Comparison of ENCODE assay signal across 8 cellular contexts in genomic region chr17:60421273-60422161, GRCh38. TPM values are rescaled to one million over a fixed set of nuclear protein-coding genes. Genes with fewer than 3 reads are reported as not detected.
DNase-seq lines count a peak whose midpoint lies in the region; ATAC-seq and TF ChIP-seq lines count a peak whose summit lies in the region.

No MANE protein-coding gene starts in this region.

- intact Hi-C loops in PC-3 (cut with micrococcal nuclease): no loop called here

- peaks cover 6% of the 10 kb centered on the region for H3K4me1 Mint-ChIP-seq in neural progenitor cell
- peaks cover 12% of the 10 kb centered on the region for H3K4me1 Mint-ChIP-seq in stimulated activated naive CD8-positive, alpha-beta T cell treated with anti-CD3 and anti-CD28 coated beads, Interleukin-15, amount 100 ng/mL, for 72 hours

- H3K79me2 ChIP-seq in PC-3 (ENCODE audit: low read length): no peaks in the 10 kb centered on the region
- H3K79me2 ChIP-seq in neural progenitor cell (ENCODE audit: low read depth): no peaks in the 10 kb centered on the region

- H3K9ac ChIP-seq in PC-3 (ENCODE audit: low read length): no peak overlapping the region
- no peak overlapping the region for H3K9ac ChIP-seq in neural progenitor cell

- H3K4me1 ChIP-seq in PC-3 (ENCODE audit: insufficient read depth, low read length) (no peaks in the 10 kb centered on the region), foreskin keratinocyte (no peaks in the 10 kb centered on the region), neural progenitor cell (peaks cover 4% of the 10 kb centered on the region)

- DNase-seq in ACHN: peak; percentile 7
- DNase-seq in PC-3: no peak
- DNase-seq in activated effector memory CD4-positive, alpha-beta T cell treated with anti-CD3 and anti-CD28 coated beads, Interleukin-2, amount 50 U/mL, for 16 hours: peak; percentile 91
- DNase-seq in foreskin keratinocyte: peak in 1 of 2 donors; percentile 36
- peak; percentile 89 for DNase-seq in neural progenitor cell (ENCODE audit: low spot score)
- DNase-seq in stimulated activated naive CD8-positive, alpha-beta T cell treated with anti-CD3 and anti-CD28 coated beads, Interleukin-15, amount 100 ng/mL, for 72 hours: peak; percentile 80 to 87

- POLR2A ChIA-PET in PC-3 (lab: Charles Lee; ENCODE audit: unreplicated experiment): no interaction called here

- peaks cover 5% of the 10 kb centered on the region for H3K27me3 Mint-ChIP-seq in neural progenitor cell (ENCODE audit: insufficient read depth, low read depth)
- H3K27me3 Mint-ChIP-seq in stimulated activated naive CD8-positive, alpha-beta T cell treated with anti-CD3 and anti-CD28 coated beads, Interleukin-15, amount 100 ng/mL, for 72 hours: no peaks in the 10 kb centered on the region

- H3K9me3 Mint-ChIP-seq in neural progenitor cell: no peaks in the 10 kb centered on the region
- H3K9me3 Mint-ChIP-seq in stimulated activated naive CD8-positive, alpha-beta T cell treated with anti-CD3 and anti-CD28 coated beads, Interleukin-15, amount 100 ng/mL, for 72 hours: no peaks in the 10 kb centered on the region

- H4K20me1 ChIP-seq in PC-3 (ENCODE audit: low read length) (no peaks in the 10 kb centered on the region), neural progenitor cell (ENCODE audit: low read depth) (no peaks in the 10 kb centered on the region)

- CTCF ChIA-PET in PC-3 (lab: Charles Lee): no interaction called here

- H3K36me3 Mint-ChIP-seq in neural progenitor cell: no peaks in the 10 kb centered on the region

- H3K9me2 ChIP-seq in PC-3 (replicated peaks; ENCODE audit: low read length): no peaks in the 10 kb centered on the region

- H3K4me3 ChIP-seq in PC-3 (ENCODE audit: low read length): no peak overlapping the region; the same call in 1 of the 2 replicates
- H3K4me3 ChIP-seq in neural progenitor cell: peak overlapping the region; percentile 59

- peak; percentile 57 for TF ChIP-seq CTCF in PC-3 (conservative IDR thresholded peaks at IDR 0.05; ENCODE audit: low read depth, low read length)
- peak; percentile 82 for TF ChIP-seq CTCF in foreskin keratinocyte (conservative IDR thresholded peaks at IDR 0.05)
- peak; percentile 99 for TF ChIP-seq CTCF in neural progenitor cell (IDR thresholded peaks at IDR 0.05)

- H3K9me3 ChIP-seq in PC-3 (ENCODE audit: low read length) (no peaks in the 10 kb centered on the region), neural progenitor cell (ENCODE audit: low read depth) (no peaks in the 10 kb centered on the region)

- ATAC-seq in GM18868 (IDR thresholded peaks at IDR 0.05; ENCODE audit: unreplicated experiment) (peak; percentile 92), HG03135 (IDR thresholded peaks at IDR 0.05; ENCODE audit: unreplicated experiment) (peak; percentile 81), PC-3 (peak; percentile 67), foreskin keratinocyte (peak; percentile 91)
- ATAC-seq in stimulated activated naive CD8-positive, alpha-beta T cell treated with anti-CD3 and anti-CD28 coated beads, Interleukin-15, amount 100 ng/mL, for 72 hours: peak; percentile 98

- in situ Hi-C loops in ACHN (cut with HindIII; ENCODE audit: low pct_ligation_motif_present, low pct_unique_long_range_greater_than_20kb, low sequenced_read_pairs): no loop called here

- H3K27ac Mint-ChIP-seq in neural progenitor cell: peak overlapping the region; percentile 89
- peak overlapping the region; percentile 97 for H3K27ac Mint-ChIP-seq in stimulated activated naive CD8-positive, alpha-beta T cell treated with anti-CD3 and anti-CD28 coated beads, Interleukin-15, amount 100 ng/mL, for 72 hours

- no peaks in the 10 kb centered on the region for H3K27me3 ChIP-seq in PC-3 (ENCODE audit: low read length)
- peaks cover 8% of the 10 kb centered on the region for H3K27me3 ChIP-seq in foreskin keratinocyte
- H3K27me3 ChIP-seq in neural progenitor cell: peaks cover 14% of the 10 kb centered on the region

- no peaks in the 10 kb centered on the region for H3F3A ChIP-seq in PC-3 (ENCODE audit: low read length, unreplicated experiment)
- H3F3A ChIP-seq in neural progenitor cell (ENCODE audit: low read depth): peaks cover 6% of the 10 kb centered on the region

- BruUV-seq in PC-3 (replicated peaks; lab: Mats Ljungman, UMichigan): no TSS peak

- no peak overlapping the region for H3K4me2 ChIP-seq in PC-3 (ENCODE audit: low read length)
- peak overlapping the region; percentile 79 for H3K4me2 ChIP-seq in neural progenitor cell

- H3K27ac ChIP-seq in PC-3 (ENCODE audit: low read length): no peak overlapping the region
- H3K27ac ChIP-seq in foreskin keratinocyte: no peak overlapping the region
- H3K27ac ChIP-seq in neural progenitor cell: no peak overlapping the region

- H3K4me3 Mint-ChIP-seq in neural progenitor cell: peak overlapping the region; percentile 84
- H3K4me3 Mint-ChIP-seq in stimulated activated naive CD8-positive, alpha-beta T cell treated with anti-CD3 and anti-CD28 coated beads, Interleukin-15, amount 100 ng/mL, for 72 hours: peak overlapping the region; percentile 82 to 92

- H2AFZ ChIP-seq in PC-3 (ENCODE audit: low read length) (peak overlapping the region; percentile 58), neural progenitor cell (replicated peaks) (peak overlapping the region; percentile 93)

- H3K36me3 ChIP-seq in PC-3 (ENCODE audit: low read depth, low read length) (no peaks in the 10 kb centered on the region), neural progenitor cell (no peaks in the 10 kb centered on the region)

RNA-seq across cellular contexts. Expression of gene CHCT1, which starts 0.8 kb away (rescaled TPM):
- total RNA-seq in PC-3 (2014; rRNA removed): not detected in 2 replicates
- not detected in 2 replicates for total RNA-seq in foreskin keratinocyte
- not detected in 2 replicates for polyA plus RNA-seq in foreskin keratinocyte
- total RNA-seq in neural progenitor cell (ENCODE audit: low replicate concordance): 0.77 TPM in 1 of 2 replicates, not detected in the other

RNA-seq across cellular contexts. Expression of gene USP32, which starts 29.6 kb away (rescaled TPM):
- total RNA-seq in PC-3 (2014; rRNA removed): 34.0 and 34.1 TPM in 2 replicates
- total RNA-seq in foreskin keratinocyte: 45.0 and 48.2 TPM in 2 replicates
- polyA plus RNA-seq in foreskin keratinocyte: 12.3 and 13.7 TPM in 2 replicates
- 37.1 and 45.0 TPM in 2 replicates for total RNA-seq in neural progenitor cell (ENCODE audit: low replicate concordance)
